Comparison of ENCODE assay signal across 35 cellular contexts in genomic region chr18:30562231-30562630, GRCh38.
"Had no signal": no experiment of that assay in that cellular context is flagged by ENCODE, and none has a peak within 500 bp of the region (broad histone marks: within the 10 kb centered on the region; RNA-seq: fewer than 3 reads in every experiment).

No MANE protein-coding gene starts in this region.

- H3K4me3 ChIP-seq: adrenal gland, body of pancreas, breast epithelium had no signal

- H3K4me3 Mint-ChIP-seq: activated B cell treated with CpG ODN at 0.5 μM for 24 hours; activated CD4-positive, alpha-beta memory T cell treated with anti-CD3 and anti-CD28 coated beads for 36 hours; activated CD4-positive, alpha-beta T cell treated with anti-CD3 and anti-CD28 coated beads, Interleukin-2, amount 10 ng/mL, durations not matched to agents 24 days and 14 days; activated CD8-positive, alpha-beta T cell treated with anti-CD3 and anti-CD28 coated beads for 36 hours; activated naive CD4-positive, alpha-beta T cell treated with anti-CD3 and anti-CD28 coated beads for 36 hours; activated naive CD8-positive, alpha-beta T cell treated with anti-CD3 and anti-CD28 coated beads for 36 hours; activated T-cell treated with anti-CD3 and anti-CD28 coated beads, Interleukin-2, amount 50 U/mL, for 4 hours; activated T-cell treated with anti-CD3 and anti-CD28 coated beads, Interleukin-2, amount 50 U/mL, for 72 hours; activated T-helper 1 cell treated with anti-CD3 and anti-CD28 coated beads, Interleukin-12 subunit alpha, Interleukin-12 subunit beta, Interleukin-2, Interleukin-4 antibody, amounts not matched to agents 30 ng/mL and 10 ng/mL and 1 ng/mL, durations not matched to agents 14 hours and 24 hours and 36 hours; activated T-helper 17 cell treated with anti-CD3 and anti-CD28 coated beads, Interleukin-2, amount 50 U/mL, for 72 hours; T-helper 1 cell treated with Interleukin-12 subunit alpha and Interleukin-12 subunit beta and Interleukin-4 antibody, amounts not matched to agents 30 μg/mL and 1 μg/mL, for 36 hours; T-helper 2 cell treated with Interferon-gamma antibody and Interleukin-4, amounts not matched to agents 5 μg/mL and 100 μg/mL, for 36 hours had no signal

- H3K27me3 ChIP-seq: adrenal gland, body of pancreas, brain microvascular endothelial cell, breast epithelium had no signal

- H3K36me3 Mint-ChIP-seq: activated CD4-positive, alpha-beta memory T cell treated with anti-CD3 and anti-CD28 coated beads for 36 hours; activated naive CD4-positive, alpha-beta T cell treated with anti-CD3 and anti-CD28 coated beads, Interleukin-2, amount 50 U/mL, for 72 hours; activated naive CD8-positive, alpha-beta T cell treated with anti-CD3 and anti-CD28 coated beads for 36 hours had no signal

- H3K27ac ChIP-seq: adrenal gland, body of pancreas, brain microvascular endothelial cell, breast epithelium, VCaP had no signal

- H3K27ac Mint-ChIP-seq: activated B cell treated with CpG ODN at 0.5 μM for 24 hours; activated CD4-positive, alpha-beta memory T cell treated with anti-CD3 and anti-CD28 coated beads for 36 hours; activated CD4-positive, alpha-beta T cell treated with anti-CD3 and anti-CD28 coated beads, Interleukin-2, amount 10 ng/mL, durations not matched to agents 24 days and 14 days; activated CD8-positive, alpha-beta T cell treated with anti-CD3 and anti-CD28 coated beads for 36 hours; activated naive CD4-positive, alpha-beta T cell treated with anti-CD3 and anti-CD28 coated beads for 36 hours; activated naive CD4-positive, alpha-beta T cell treated with anti-CD3 and anti-CD28 coated beads, Interleukin-2, amount 50 U/mL, for 72 hours; activated naive CD8-positive, alpha-beta T cell treated with anti-CD3 and anti-CD28 coated beads for 36 hours; activated T-cell treated with anti-CD3 and anti-CD28 coated beads, Interleukin-2, amount 50 U/mL, for 72 hours; activated T-helper 1 cell treated with anti-CD3 and anti-CD28 coated beads, Interleukin-12 subunit alpha, Interleukin-12 subunit beta, Interleukin-2, Interleukin-4 antibody, amounts not matched to agents 30 ng/mL and 10 ng/mL and 1 ng/mL, durations not matched to agents 14 hours and 24 hours and 36 hours; activated T-helper 17 cell treated with anti-CD3 and anti-CD28 coated beads, Interleukin-2, amount 50 U/mL, for 72 hours; T-helper 1 cell treated with Interleukin-12 subunit alpha and Interleukin-12 subunit beta and Interleukin-4 antibody, amounts not matched to agents 30 μg/mL and 1 μg/mL, for 36 hours; T-helper 2 cell treated with Interferon-gamma antibody and Interleukin-4, amounts not matched to agents 5 μg/mL and 100 μg/mL, for 36 hours had no signal

- H3K4me1 ChIP-seq: adrenal gland, body of pancreas, breast epithelium had no signal

- H3K9me3 Mint-ChIP-seq: activated B cell treated with CpG ODN at 0.5 μM for 24 hours; activated CD4-positive, alpha-beta T cell treated with anti-CD3 and anti-CD28 coated beads, Interleukin-2, amount 10 ng/mL, durations not matched to agents 24 days and 14 days; activated naive CD8-positive, alpha-beta T cell treated with anti-CD3 and anti-CD28 coated beads for 36 hours had no signal

- H3K36me3 ChIP-seq: adrenal gland, brain microvascular endothelial cell, breast epithelium had no signal

- DNase-seq: activated B cell treated with CpG ODN at 0.5 μM for 24 hours; activated CD4-positive, alpha-beta memory T cell treated with anti-CD3 and anti-CD28 coated beads for 36 hours; activated CD4-positive, alpha-beta T cell treated with anti-CD3 and anti-CD28 coated beads for 4 hours; activated CD4-positive, alpha-beta T cell treated with anti-CD3 and anti-CD28 coated beads, Interleukin-2, amount 10 ng/mL, durations not matched to agents 24 days and 14 days; activated CD4-positive, alpha-beta T cell treated with anti-CD3 and anti-CD28 coated beads, Interleukin-2, amount 50 U/mL, for 1 hour; activated CD4-positive, alpha-beta T cell treated with anti-CD3 and anti-CD28 coated beads, Interleukin-2, amount 50 U/mL, for 4 hours; activated CD4-positive, CD25-positive, alpha-beta regulatory T cell treated with anti-CD3 and anti-CD28 coated beads, Interleukin-2, amount 50 U/mL, for 72 hours; activated CD8-positive, alpha-beta memory T cell treated with anti-CD3 and anti-CD28 coated beads, Interleukin-2, amount 50 U/mL, for 4 hours; activated CD8-positive, alpha-beta T cell treated with anti-CD3 and anti-CD28 coated beads for 36 hours; activated effector memory CD4-positive, alpha-beta T cell treated with anti-CD3 and anti-CD28 coated beads, Interleukin-2, amount 50 U/mL, for 16 hours; activated gamma-delta T cell treated with Interleukin-2 at 50 U/mL for 16 hours; activated naive CD4-positive, alpha-beta T cell; activated naive CD4-positive, alpha-beta T cell treated with anti-CD3 and anti-CD28 coated beads for 36 hours; activated naive CD4-positive, alpha-beta T cell treated with anti-CD3 and anti-CD28 coated beads, Interleukin-2, amount 50 U/mL, for 16 hours; activated naive CD8-positive, alpha-beta T cell treated with anti-CD3 and anti-CD28 coated beads for 36 hours; activated T-cell treated with anti-CD3 and anti-CD28 coated beads for 4 hours; activated T-cell treated with anti-CD3 and anti-CD28 coated beads, Interleukin-2, amount 50 U/mL, for 1 hour; activated T-cell treated with anti-CD3 and anti-CD28 coated beads, Interleukin-2, amount 50 U/mL, for 4 hours; activated T-cell treated with anti-CD3 and anti-CD28 coated beads, Interleukin-2, amount 50 U/mL, for 72 hours; adrenal gland; amniotic stem cell; aorta; body of pancreas; brain microvascular endothelial cell; central memory CD4-positive, alpha-beta T cell; T-helper 1 cell; T-helper 2 cell; T-helper 9 cell had no signal

- H3K9me3 ChIP-seq: adrenal gland, body of pancreas, breast epithelium had no signal

- H3K4me1 Mint-ChIP-seq: activated B cell treated with CpG ODN at 0.5 μM for 24 hours; activated CD4-positive, alpha-beta T cell treated with anti-CD3 and anti-CD28 coated beads, Interleukin-2, amount 10 ng/mL, durations not matched to agents 24 days and 14 days; activated naive CD8-positive, alpha-beta T cell treated with anti-CD3 and anti-CD28 coated beads for 36 hours; activated T-helper 17 cell treated with anti-CD3 and anti-CD28 coated beads, Interleukin-2, amount 50 U/mL, for 72 hours had no signal

- H3K27me3 Mint-ChIP-seq: activated B cell treated with CpG ODN at 0.5 μM for 24 hours; activated CD4-positive, alpha-beta memory T cell treated with anti-CD3 and anti-CD28 coated beads for 36 hours; activated CD4-positive, alpha-beta T cell treated with anti-CD3 and anti-CD28 coated beads, Interleukin-2, amount 10 ng/mL, durations not matched to agents 24 days and 14 days; activated CD8-positive, alpha-beta T cell treated with anti-CD3 and anti-CD28 coated beads for 36 hours; activated naive CD8-positive, alpha-beta T cell treated with anti-CD3 and anti-CD28 coated beads for 36 hours; activated T-helper 17 cell treated with anti-CD3 and anti-CD28 coated beads, Interleukin-2, amount 50 U/mL, for 72 hours had no signal
